Comparison of ENCODE assay signal across 24 cellular contexts in the genomic region with DNA sequence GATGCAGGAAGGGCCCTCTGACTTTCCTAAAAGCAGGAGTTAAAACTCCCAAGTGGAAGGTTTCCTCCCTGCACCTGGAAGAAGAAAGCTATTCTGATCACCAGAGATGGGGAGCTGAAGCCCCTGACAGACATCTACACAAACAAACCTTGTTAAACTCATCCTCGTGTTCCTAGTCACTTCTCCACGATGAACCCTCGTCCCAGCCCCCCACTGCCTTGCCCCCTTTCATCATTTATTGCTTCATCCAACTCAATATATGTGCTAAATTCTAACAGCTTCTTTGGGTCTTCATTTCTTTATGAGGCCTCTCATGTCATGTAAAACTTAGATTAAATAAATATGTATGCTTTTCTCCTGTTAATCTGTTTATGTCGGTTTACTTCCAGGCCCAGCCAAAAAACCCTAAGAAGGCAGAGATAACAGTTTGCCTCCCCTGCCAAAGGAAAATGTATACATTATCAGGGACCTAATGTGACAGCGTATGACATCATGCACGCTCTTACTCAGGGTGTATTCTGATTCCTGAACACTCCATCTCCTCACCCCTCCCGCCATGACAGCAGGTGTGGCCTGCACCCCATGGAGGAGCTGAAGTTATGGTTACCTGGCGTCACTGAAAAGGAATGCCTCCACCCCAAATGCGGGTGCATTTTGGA.
"Had no signal": no experiment of that assay in that cellular context is flagged by ENCODE, and none has a peak within 500 bp of the region (broad histone marks: within the 10 kb centered on the region; RNA-seq: fewer than 3 reads in every experiment).

No MANE protein-coding gene starts in this region.

- ATAC-seq: activated CD8-positive, alpha-beta memory T cell treated with anti-CD3 and anti-CD28 coated beads, Interleukin-2, amount 10 ng/mL, durations not matched to agents 7 days and 5 days; T-cell had no signal

- H3K4me1 Mint-ChIP-seq: activated naive CD4-positive, alpha-beta T cell treated with anti-CD3 and anti-CD28 coated beads, Interleukin-2, amount 50 U/mL, for 24 hours; T-cell had no signal

- H3K27ac Mint-ChIP-seq: activated CD8-positive, alpha-beta memory T cell treated with anti-CD3 and anti-CD28 coated beads, Interleukin-2, amount 10 ng/mL, durations not matched to agents 7 days and 5 days; activated naive CD4-positive, alpha-beta T cell treated with anti-CD3 and anti-CD28 coated beads, Interleukin-2, amount 50 U/mL, for 24 hours; activated T-cell treated with anti-CD3 and anti-CD28 coated beads, Interleukin-2, amount 50 U/mL, for 24 hours; activated T-helper 1 cell treated with anti-CD3 and anti-CD28 coated beads, Interleukin-12 subunit alpha, Interleukin-12 subunit beta, Interleukin-2, Interleukin-4 antibody, amounts not matched to agents 30 ng/mL and 10 ng/mL and 1 ng/mL, durations not matched to agents 14 hours and 24 hours and 36 hours; T-cell had no signal

- H3K27me3 ChIP-seq: breast epithelium, MG63 had no signal

- H3K36me3 ChIP-seq: breast epithelium had no signal

- DNase-seq: activated CD4-positive, alpha-beta T cell treated with anti-CD3 and anti-CD28 coated beads for 48 hours; activated CD4-positive, alpha-beta T cell treated with anti-CD3 and anti-CD28 coated beads, Interleukin-2, amount 50 U/mL, for 48 hours; activated CD4-positive, CD25-positive, alpha-beta regulatory T cell treated with anti-CD3 and anti-CD28 coated beads, Interleukin-2, amount 50 U/mL, for 72 hours; activated CD8-positive, alpha-beta memory T cell treated with anti-CD3 and anti-CD28 coated beads, Interleukin-2, amount 10 ng/mL, durations not matched to agents 7 days and 5 days; activated effector memory CD4-positive, alpha-beta T cell treated with Interleukin-2 at 50 U/mL for 16 hours; activated naive CD4-positive, alpha-beta T cell; activated T-cell treated with anti-CD3 and anti-CD28 coated beads, Interleukin-2, amount 50 U/mL, for 24 hours; aorta; MG63; MV-4-11; NCI-H1092 treated with DMSO at 0.1 percent for 48 hours; NCI-H1417 treated with DMSO at 0.1 percent for 48 hours; NCI-H1694; NCI-H2029 treated with DMSO at 0.1 percent for 48 hours; NCI-H345; NCI-H510A; NCI-H526 treated with DMSO at 0.1 percent for 48 hours; NCI-H82; SIG-M5; T-cell; T-helper 2 cell had no signal

- H3K27me3 Mint-ChIP-seq: activated CD8-positive, alpha-beta memory T cell treated with anti-CD3 and anti-CD28 coated beads, Interleukin-2, amount 10 ng/mL, durations not matched to agents 7 days and 5 days; activated naive CD4-positive, alpha-beta T cell treated with anti-CD3 and anti-CD28 coated beads, Interleukin-2, amount 50 U/mL, for 24 hours; activated T-cell treated with anti-CD3 and anti-CD28 coated beads, Interleukin-2, amount 50 U/mL, for 24 hours; T-cell had no signal

- H3K9me3 Mint-ChIP-seq: activated naive CD4-positive, alpha-beta T cell treated with anti-CD3 and anti-CD28 coated beads, Interleukin-2, amount 50 U/mL, for 24 hours; activated T-cell treated with anti-CD3 and anti-CD28 coated beads, Interleukin-2, amount 50 U/mL, for 24 hours; activated T-helper 1 cell treated with anti-CD3 and anti-CD28 coated beads, Interleukin-12 subunit alpha, Interleukin-12 subunit beta, Interleukin-2, Interleukin-4 antibody, amounts not matched to agents 30 ng/mL and 10 ng/mL and 1 ng/mL, durations not matched to agents 14 hours and 24 hours and 36 hours; T-cell had no signal

- H3K4me3 ChIP-seq: breast epithelium, MG63 had no signal

- H3K4me1 ChIP-seq: breast epithelium had no signal

- H3K4me3 Mint-ChIP-seq: activated CD8-positive, alpha-beta memory T cell treated with anti-CD3 and anti-CD28 coated beads, Interleukin-2, amount 10 ng/mL, durations not matched to agents 7 days and 5 days; activated naive CD4-positive, alpha-beta T cell treated with anti-CD3 and anti-CD28 coated beads, Interleukin-2, amount 50 U/mL, for 24 hours; activated T-cell treated with anti-CD3 and anti-CD28 coated beads, Interleukin-2, amount 50 U/mL, for 24 hours; activated T-helper 1 cell treated with anti-CD3 and anti-CD28 coated beads, Interleukin-12 subunit alpha, Interleukin-12 subunit beta, Interleukin-2, Interleukin-4 antibody, amounts not matched to agents 30 ng/mL and 10 ng/mL and 1 ng/mL, durations not matched to agents 14 hours and 24 hours and 36 hours; T-cell had no signal

- H3K27ac ChIP-seq: breast epithelium had no signal
